ENCODE assay signal across 8 cellular contexts in the genomic region with DNA sequence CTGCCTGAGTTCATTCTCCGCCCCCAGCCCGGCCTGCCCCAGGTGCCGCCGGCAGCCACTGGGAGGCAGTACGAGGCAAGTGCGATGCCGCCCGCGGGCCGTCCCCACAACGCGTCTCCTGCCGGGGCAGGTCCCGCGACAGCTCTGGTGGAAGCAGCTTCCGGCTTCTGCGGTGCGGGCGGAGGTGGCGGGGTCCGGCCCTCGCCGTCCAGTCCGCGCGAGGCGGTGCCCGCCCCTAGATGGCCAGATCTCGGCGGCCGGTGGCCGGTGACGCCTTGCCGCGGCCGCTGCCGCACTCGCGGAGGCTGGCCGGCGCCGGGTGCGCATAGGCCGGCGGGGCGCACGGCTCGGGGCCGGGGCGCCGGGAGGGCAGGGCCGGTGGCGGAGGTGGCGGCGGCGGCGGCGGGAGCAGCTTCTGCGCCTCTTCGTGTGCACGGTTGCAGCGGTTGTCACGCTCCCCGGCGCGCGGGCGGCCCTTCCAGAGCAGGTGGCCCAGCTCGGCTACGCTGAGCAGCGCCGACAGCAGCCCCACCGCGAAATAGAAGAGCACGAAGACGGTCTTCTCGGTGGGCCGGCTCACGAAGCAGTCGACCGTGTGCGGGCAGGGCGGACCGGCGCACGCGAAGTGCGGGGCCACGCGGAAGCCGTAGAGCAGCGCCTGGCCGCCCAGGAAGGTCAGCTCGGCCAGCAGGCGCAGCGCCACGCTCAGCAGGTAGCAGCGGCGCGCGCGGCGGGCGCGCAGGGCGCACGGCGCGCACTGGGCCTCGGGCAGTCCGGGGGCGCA. TPM values are rescaled to one million over a fixed set of nuclear protein-coding genes. Genes with fewer than 3 reads are reported as not detected.
DNase-seq lines count a peak whose midpoint lies in the region; ATAC-seq, FAIRE-seq and TF ChIP-seq lines count a peak whose summit lies in the region.

No MANE protein-coding gene starts in this region.

- peak; percentile 76 for ATAC-seq in HG03280 (IDR thresholded peaks at IDR 0.05; ENCODE audit: unreplicated experiment)
- peak; percentile 73 for ATAC-seq in esophagus mucosa

- no peak for TF ChIP-seq EP300 in neural cell (conservative IDR thresholded peaks at IDR 0.05; ENCODE audit: poor library complexity, severe bottlenecking)
- TF ChIP-seq EP300 in suprapubic skin (IDR thresholded peaks at IDR 0.05) = no peak

- no peaks in the 10 kb centered on the region for H3K79me2 ChIP-seq in neural cell (replicated peaks; ENCODE audit: insufficient read depth, low read length)

- H3K4me2 ChIP-seq in neural cell (ENCODE audit: low read length) = no peak overlapping the region

- H3K36me3 ChIP-seq in neural cell (ENCODE audit: insufficient read depth, low read length) (no peaks in the 10 kb centered on the region), suprapubic skin (no peaks in the 10 kb centered on the region)

- DNase-seq in A172 (ENCODE audit: low spot score) (peak; percentile 68), GM18507 (ENCODE audit: extremely low spot score, insufficient read length, low read depth) (peak; percentile 83), NOMO-1 treated with dmso at 0.1 percent for 144 hours (lab: John Stamatoyannopoulos, UW; ENCODE audit: unreplicated experiment) (peak; percentile 83), suprapubic skin (ENCODE audit: low spot score in 2 of 2) (peak in 1 of 2 donors; percentile 83)
- peak; percentile 93 for DNase-seq in activated CD8-positive, alpha-beta memory T cell treated with anti-CD3 and anti-CD28 coated beads, Interleukin-2, amount 50 U/mL, for 48 hours

- 0% methylated on average over 11 of the region's 112 CpGs for WGBS in suprapubic skin

- H3K4me3 ChIP-seq in neural cell (ENCODE audit: low read length) (peak overlapping the region; percentile 73), suprapubic skin (peak overlapping the region; percentile 73)

- H3K27ac ChIP-seq in neural cell (ENCODE audit: low read length) = peak overlapping the region; percentile 51
- no peak overlapping the region for H3K27ac ChIP-seq in suprapubic skin

- H2AFZ ChIP-seq in neural cell (ENCODE audit: low read depth, low read length) = no peak overlapping the region

- no peaks in the 10 kb centered on the region for H3K9me3 ChIP-seq in neural cell (ENCODE audit: low read length)
- H3K9me3 ChIP-seq in suprapubic skin = no peaks in the 10 kb centered on the region

- H3F3A ChIP-seq in neural cell (ENCODE audit: insufficient read depth, low read length, poor library complexity, severe bottlenecking) = no peaks in the 10 kb centered on the region

- no peaks in the 10 kb centered on the region for H4K20me1 ChIP-seq in neural cell (ENCODE audit: insufficient read depth)

- peaks cover 38% of the 10 kb centered on the region for H3K4me1 ChIP-seq in suprapubic skin

- H3K27me3 ChIP-seq in neural cell (ENCODE audit: insufficient read depth, low read depth, low read length) (peaks cover 15% of the 10 kb centered on the region), suprapubic skin (no peaks in the 10 kb centered on the region)

- FAIRE-seq in GM18507 (lab: Jason Lieb, UNC) = peak; percentile 76

- peak; percentile 70 for TF ChIP-seq RAD21 in neural cell (conservative IDR thresholded peaks at IDR 0.05)

- peak overlapping the region; percentile 75 for H3K9ac ChIP-seq in neural cell (ENCODE audit: low read length)

- no peak for TF ChIP-seq POLR2A in suprapubic skin (IDR thresholded peaks at IDR 0.05)

- peak; percentile 94 for TF ChIP-seq CTCF in neural cell (IDR thresholded peaks at IDR 0.05; ENCODE audit: poor library complexity, severe bottlenecking)
- peak in 1 of 2 donors; percentile 75 for TF ChIP-seq CTCF in suprapubic skin (IDR thresholded peaks at IDR 0.05)

- H3K9me2 ChIP-seq in neural cell (ENCODE audit: insufficient read depth, low read length) = no peaks in the 10 kb centered on the region

TF ChIP-seq in neural cell, 6 proteins besides CTCF, POLR2A, EP300 and RAD21:
- TF ChIP-seq EZH2 (IDR thresholded peaks at IDR 0.05; ENCODE audit: borderline replicate concordance, insufficient read depth, low read length, poor library complexity, severe bottlenecking) (no peak), MXI1 (conservative IDR thresholded peaks at IDR 0.05; ENCODE audit: poor library complexity, severe bottlenecking) (peak; percentile 49), POLR2AphosphoS5 (IDR thresholded peaks at IDR 0.05) (peak; percentile 72), SMC3 (conservative IDR thresholded peaks at IDR 0.05; ENCODE audit: poor library complexity) (peak; percentile 79), TAF1 (IDR thresholded peaks at IDR 0.05; ENCODE audit: low read depth) (peak; percentile 51), REST (IDR thresholded peaks at IDR 0.05; ENCODE audit: borderline replicate concordance) (no peak)

RNA-seq across cellular contexts. Expression of gene GJD3, which starts 1.6 kb away (rescaled TPM):
- not detected in 2 replicates for total RNA-seq in A172 (2014; rRNA removed; shearing (Covaris generic))
- total RNA-seq in esophagus mucosa (0.28 TPM), suprapubic skin (1 to 10 TPM in 1 of 4 donors, not detected in 3; 2.1 TPM)
- polyA plus RNA-seq in neural cell = not detected in 2 replicates
- 0.73 TPM in 1 of 2 replicates, not detected in the other for polyA minus RNA-seq in neural cell

RNA-seq across cellular contexts. Expression of gene RARA, which starts 53.9 kb away (rescaled TPM):
- 13.7 and 33.2 TPM in 2 replicates for total RNA-seq in A172 (2014; rRNA removed; shearing (Covaris generic))
- total RNA-seq in esophagus mucosa (8.2 TPM), suprapubic skin (10 to 100 TPM; 19.4 to 32.1 (median 28.3) TPM)
- 4.7 and 6.6 TPM in 2 replicates for polyA plus RNA-seq in neural cell
- polyA minus RNA-seq in neural cell = 9.7 and 11.2 TPM in 2 replicates

RNA-seq across cellular contexts. Expression of gene TOP2A, which starts 54.8 kb away (rescaled TPM):
- total RNA-seq in A172 (2014; rRNA removed; shearing (Covaris generic)) = 227 and 241 TPM in 2 replicates
- total RNA-seq in esophagus mucosa (56.1 TPM), suprapubic skin (10 to 100 TPM in 3 of 4 donors, 1 to 10 TPM in 1; 8.1 to 45.2 (median 22.2) TPM)
- 5.3 and 7.8 TPM in 2 replicates for polyA plus RNA-seq in neural cell
- polyA minus RNA-seq in neural cell = 4.6 and 8.1 TPM in 2 replicates
